ENCODE assay signal across 8 cellular contexts in genomic region chr19:50050406-50051223, GRCh38. TPM values are rescaled to one million over a fixed set of nuclear protein-coding genes. Genes with fewer than 3 reads are reported as not detected.
DNase-seq lines count a peak whose midpoint lies in the region; ATAC-seq, FAIRE-seq and TF ChIP-seq lines count a peak whose summit lies in the region.

No MANE protein-coding gene starts in this region.

- H3K36me3 ChIP-seq in kidney (ENCODE audit: control insufficient read depth in 1 of 2, insufficient read depth in 2 of 2, low read length in 2 of 2) = peaks cover 10 to 12% of the 10 kb centered on the region in 2 donors

- peak; percentile 54 for DNase-seq in GM04503 (ENCODE audit: low read depth)
- peak; percentile 80 to 90 for DNase-seq in NCI-H1930 (lab: John Stamatoyannopoulos, UW)
- DNase-seq in activated CD4-positive, CD25-positive, alpha-beta regulatory T cell treated with anti-CD3 and anti-CD28 coated beads, Interleukin-2, amount 50 U/mL, for 16 hours (ENCODE audit: low read depth, low spot score) = peak; percentile 60
- peak in 60 of 61 donors; percentile 39 to 98 (median 85) for DNase-seq in caudate nucleus (lab: John Stamatoyannopoulos, UW)
- DNase-seq in kidney = peak; percentile 95
- peak; percentile 54 to 75 (median 59) for DNase-seq in stimulated activated CD4-positive, alpha-beta T cell treated with anti-CD3 and anti-CD28 coated beads, Interleukin-12 subunit alpha, Interleukin-12 subunit beta, amount 100 ng/mL, for 48 hours (ENCODE audit: low read depth in 2 of 3, low spot score in 1 of 3)

- TF ChIP-seq CTCF in kidney (IDR thresholded peaks at IDR 0.05; ENCODE audit: borderline replicate concordance, extremely low read depth, insufficient read depth) = no peak

- ATAC-seq in HG03460 (IDR thresholded peaks at IDR 0.05; ENCODE audit: unreplicated experiment) = no peak
- no peak for ATAC-seq in GM19395 (IDR thresholded peaks at IDR 0.05; ENCODE audit: unreplicated experiment)

- peaks cover 8 to 12% of the 10 kb centered on the region in 2 donors for H3K9me3 ChIP-seq in kidney (ENCODE audit: control insufficient read depth in 1 of 2, low read length in 2 of 2)

- intact Hi-C loops in kidney (cut with DNase I) = no loop called here

- peak overlapping the region; percentile 42 to 43 for H3K9ac ChIP-seq in kidney (ENCODE audit: low read length in 2 of 2)

- peak overlapping the region; percentile 64 to 79 for H3K4me3 ChIP-seq in kidney (ENCODE audit: low read length in 2 of 2)

- H3K27ac ChIP-seq in caudate nucleus (ENCODE audit: low read depth, low read length) (peak overlapping the region; percentile 74), kidney (ENCODE audit: low read depth in 2 of 2, low read length in 2 of 2) (peak overlapping the region; percentile 59 to 85)

- H3K4me1 ChIP-seq in kidney (ENCODE audit: control insufficient read depth in 1 of 2, insufficient read depth in 1 of 2, low read depth in 1 of 2, low read length in 2 of 2) = no peaks in the 10 kb centered on the region

- FAIRE-seq in kidney (lab: Jason Lieb, UNC) = no peak

RNA-seq across cellular contexts. Expression of gene ZNF473, which starts 24.8 kb away (rescaled TPM):
- total RNA-seq in kidney = 10.7 TPM
- 2.6 TPM for polyA plus RNA-seq in kidney (ENCODE audit: insufficient read depth, low read depth, low replicate concordance)

RNA-seq across cellular contexts. Expression of gene VRK3, which starts 25.4 kb away (rescaled TPM):
- 53.2 TPM for total RNA-seq in kidney
- polyA plus RNA-seq in kidney (ENCODE audit: insufficient read depth, low read depth, low replicate concordance) = 69.0 TPM
